13 cellular contexts compared by ENCODE assay signal in the genomic region with DNA sequence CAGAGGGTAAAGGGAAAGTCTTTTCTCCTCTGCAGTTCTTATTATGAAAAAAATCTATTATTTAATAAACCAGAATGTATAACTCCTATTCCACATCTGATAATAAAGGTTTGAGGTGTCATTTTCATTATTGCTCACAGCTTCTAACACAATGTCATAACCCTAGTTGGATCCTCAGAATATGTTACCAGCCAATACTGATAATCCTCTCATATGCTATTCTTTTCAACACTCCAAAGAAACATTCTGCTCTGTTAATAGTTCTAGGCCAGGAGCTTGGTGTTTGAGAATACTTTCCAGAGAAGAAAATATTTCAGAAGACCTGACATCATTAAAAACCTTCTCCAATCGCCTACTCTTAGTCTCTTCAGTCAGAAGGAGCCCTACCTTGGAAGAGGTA.
DNase-seq lines count a peak whose midpoint lies in the region; ATAC-seq and TF ChIP-seq lines count a peak whose summit lies in the region.
"Had no signal": no experiment of that assay in that cellular context is flagged by ENCODE, and none has a peak within 500 bp of the region (broad histone marks: within the 10 kb centered on the region; RNA-seq: fewer than 3 reads in every experiment).

No MANE protein-coding gene starts in this region.

- no peak for TF ChIP-seq EP300 in esophagus muscularis mucosa (IDR thresholded peaks at IDR 0.05)

- no peak for ATAC-seq in HG02678 (IDR thresholded peaks at IDR 0.05; ENCODE audit: unreplicated experiment)

- H3K27me3 ChIP-seq in esophagus muscularis mucosa (no peaks in the 10 kb centered on the region), right atrium auricular region (no peaks in the 10 kb centered on the region), uterus (no peaks in the 10 kb centered on the region)
- H3K27me3 ChIP-seq: BLaER1 treated with 17β-estradiol and CSF1 and Interleukin-3, amounts not matched to agents 10 nM and 100 nM had no signal

- no peak for TF ChIP-seq POLR2A in esophagus muscularis mucosa (IDR thresholded peaks at IDR 0.05; ENCODE audit: low read depth)
- TF ChIP-seq POLR2A in uterus (IDR thresholded peaks at IDR 0.05), result no peak

- H3K9me3 ChIP-seq in esophagus muscularis mucosa (no peaks in the 10 kb centered on the region), right atrium auricular region (no peaks in the 10 kb centered on the region), uterus (no peaks in the 10 kb centered on the region)
- H3K9me3 ChIP-seq: BLaER1 treated with 17β-estradiol and CSF1 and Interleukin-3, amounts not matched to agents 10 nM and 100 nM had no signal

- 80% methylated on average over 1 of the region's 1 CpG for WGBS in esophagus muscularis mucosa

- intact Hi-C loops in esophagus muscularis mucosa (cut with DNase I), result no loop called here
- intact Hi-C loops in uterus (cut with DNase I; ENCODE audit: low total_unique reads), result no loop called here

- no peak overlapping the region for H3K4me3 ChIP-seq in esophagus muscularis mucosa
- no peak overlapping the region for H3K4me3 ChIP-seq in right atrium auricular region
- H3K4me3 ChIP-seq in uterus, result no peak overlapping the region
- H3K4me3 ChIP-seq: BLaER1 treated with 17β-estradiol and CSF1 and Interleukin-3, amounts not matched to agents 10 nM and 100 nM had no signal

- TF ChIP-seq CTCF in esophagus muscularis mucosa (IDR thresholded peaks at IDR 0.05) (no peak), right atrium auricular region (IDR thresholded peaks at IDR 0.05) (no peak), uterus (IDR thresholded peaks at IDR 0.05) (no peak)

- DNase-seq in esophagus muscularis mucosa (ENCODE audit: extremely low spot score) (no peak), right atrium auricular region (ENCODE audit: low spot score) (no peak), uterus (no peak), AG08395 (ENCODE audit: low spot score) (no peak)
- no peak for DNase-seq in stimulated activated naive CD4-positive, alpha-beta T cell treated with Interleukin-2 at 50 U/mL for 16 hours (lab: John Stamatoyannopoulos, UW)
- DNase-seq: H9, Karpas-422, NCI-H187 treated with DMSO at 0.1 percent for 48 hours, NCI-H446 treated with DMSO at 0.1 percent for 48 hours, NCI-H748 treated with DMSO at 0.1 percent for 48 hours had no signal

- H3K4me1 ChIP-seq in esophagus muscularis mucosa (peaks cover 9 to 24% (median 20%) of the 10 kb centered on the region in 4 donors), right atrium auricular region (peaks cover 0 to 29% of the 10 kb centered on the region in 2 donors), uterus (no peaks in the 10 kb centered on the region)

- H3K27ac ChIP-seq in angular gyrus (ENCODE audit: low read depth, low read length) (peak overlapping the region; percentile 51), esophagus muscularis mucosa (replicated peaks in 1 of 4) (peak overlapping the region; percentile 38 to 65 (median 62)), right atrium auricular region (peak overlapping the region; percentile 63 to 81), uterus (peak overlapping the region; percentile 32 to 70)
- H3K27ac ChIP-seq: BLaER1 treated with 17β-estradiol and CSF1 and Interleukin-3, amounts not matched to agents 10 nM and 100 nM had no signal

- H3K36me3 ChIP-seq in esophagus muscularis mucosa, result no peaks in the 10 kb centered on the region
- no peaks in the 10 kb centered on the region for H3K36me3 ChIP-seq in right atrium auricular region
- H3K36me3 ChIP-seq in uterus, result no peaks in the 10 kb centered on the region
- H3K36me3 ChIP-seq: BLaER1 treated with 17β-estradiol and CSF1 and Interleukin-3, amounts not matched to agents 10 nM and 100 nM had no signal
